Comparison of ENCODE assay signal across 11 cellular contexts in the genomic region with DNA sequence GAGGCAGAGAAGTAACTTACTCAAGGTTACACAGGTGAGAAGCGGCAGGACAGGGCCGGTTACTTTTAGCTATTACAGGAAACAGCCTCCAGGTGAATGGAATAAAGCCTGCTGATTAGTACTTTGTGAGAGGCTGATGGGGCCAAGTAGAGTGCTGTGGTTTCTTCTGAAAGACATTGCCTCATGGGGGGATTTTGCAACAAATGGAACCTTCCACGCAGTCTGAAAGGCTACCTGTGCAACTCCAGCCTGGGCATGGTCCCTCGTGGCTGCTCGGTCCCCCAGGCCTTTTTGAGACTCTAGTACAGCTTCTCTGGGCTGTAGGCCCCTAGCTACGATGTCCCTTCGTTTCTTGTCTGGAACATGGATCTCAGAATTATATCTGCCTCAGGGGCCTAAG. TPM values are rescaled to one million over a fixed set of nuclear protein-coding genes. Genes with fewer than 3 reads are reported as not detected.
DNase-seq lines count a peak whose midpoint lies in the region; ATAC-seq, FAIRE-seq and TF ChIP-seq lines count a peak whose summit lies in the region.
"Had no signal": no experiment of that assay in that cellular context is flagged by ENCODE, and none has a peak within 500 bp of the region (broad histone marks: within the 10 kb centered on the region; RNA-seq: fewer than 3 reads in every experiment).

No MANE protein-coding gene starts in this region.

- ATAC-seq in A549 (no peak), HG03095 (IDR thresholded peaks at IDR 0.05; ENCODE audit: unreplicated experiment) (no peak), GM18498 (IDR thresholded peaks at IDR 0.05; ENCODE audit: unreplicated experiment) (no peak), GM18502 (IDR thresholded peaks at IDR 0.05; ENCODE audit: poor library complexity, unreplicated experiment) (no peak), foreskin keratinocyte (no peak)
- no peak for ATAC-seq in naive thymus-derived CD8-positive, alpha-beta T cell

- H3K36me3 Mint-ChIP-seq in activated naive CD8-positive, alpha-beta T cell: peaks cover 3% of the 10 kb centered on the region
- H3K36me3 Mint-ChIP-seq in naive thymus-derived CD8-positive, alpha-beta T cell: peaks cover 0 to 4% (median 3%) of the 10 kb centered on the region in 3 donors
- H3K36me3 Mint-ChIP-seq: neural progenitor cell had no signal

- H3K4me2 ChIP-seq in A549: peak overlapping the region; percentile 83; the same call in 1 of the 3 replicates
- H3K4me2 ChIP-seq: neural progenitor cell had no signal

- no peaks in the 10 kb centered on the region for H3K27me3 Mint-ChIP-seq in activated naive CD8-positive, alpha-beta T cell
- H3K27me3 Mint-ChIP-seq in naive thymus-derived CD8-positive, alpha-beta T cell: no peaks in the 10 kb centered on the region

- H3K4me1 ChIP-seq in A549 (peaks cover 25% of the 10 kb centered on the region), HEK293 (ENCODE audit: control insufficient read depth, insufficient read depth, low read length) (no peaks in the 10 kb centered on the region), foreskin keratinocyte (no peaks in the 10 kb centered on the region)
- H3K4me1 ChIP-seq: neural progenitor cell had no signal

- no peak for TF ChIP-seq EP300 in A549 (IDR thresholded peaks at IDR 0.05)

- H3K4me1 Mint-ChIP-seq in activated naive CD8-positive, alpha-beta T cell (ENCODE audit: low read depth): peaks cover 55% of the 10 kb centered on the region
- H3K4me1 Mint-ChIP-seq in naive thymus-derived CD8-positive, alpha-beta T cell: peaks cover 28 to 73% (median 61%) of the 10 kb centered on the region in 4 donors

- WGBS in A549 (ENCODE audit: missing lambda C conversion rate): 94% methylated on average over 7 of the region's 7 CpGs

- H3K36me3 ChIP-seq in HEK293 (ENCODE audit: control insufficient read depth in 2 of 2, insufficient read depth in 1 of 2, low read length in 2 of 2): peaks cover 0 to 3% of the 10 kb centered on the region in 2 experiments; a peak in 1 of 3 replicates
- H3K36me3 ChIP-seq: neural progenitor cell, SJSA1 had no signal

- FAIRE-seq in A549 (lab: Jason Lieb, UNC): no peak

- no peaks in the 10 kb centered on the region for H3K27me3 ChIP-seq in foreskin keratinocyte
- H3K27me3 ChIP-seq: SJSA1 had no signal

- TF ChIP-seq RAD21 in A549 (conservative IDR thresholded peaks at IDR 0.05 in 1 of 2, IDR thresholded peaks at IDR 0.05 in 1 of 2): no peak

- no peak for TF ChIP-seq POLR2A in A549 (IDR thresholded peaks at IDR 0.05; ENCODE audit: low read length)

- peak overlapping the region; percentile 91 for H3K4me3 Mint-ChIP-seq in activated naive CD8-positive, alpha-beta T cell
- H3K4me3 Mint-ChIP-seq in naive thymus-derived CD8-positive, alpha-beta T cell: peak overlapping the region; percentile 76 to 96 (median 90)

- no peak for DNase-seq in A549 (ENCODE audit: low read depth in 1 of 2, low spot score in 1 of 2)
- no peak for DNase-seq in naive thymus-derived CD8-positive, alpha-beta T cell
- no peak for DNase-seq in foreskin keratinocyte
- DNase-seq: dermis blood vessel endothelial cell had no signal

- H3K9me3 ChIP-seq in A549 (no peaks in the 10 kb centered on the region), HEK293 (ENCODE audit: control insufficient read depth, insufficient read depth, low read depth, low read length) (no peaks in the 10 kb centered on the region)
- H3K9me3 ChIP-seq: SJSA1 had no signal

- peak overlapping the region; percentile 92 for H3K27ac Mint-ChIP-seq in activated naive CD8-positive, alpha-beta T cell
- peak overlapping the region; percentile 90 to 97 (median 94) for H3K27ac Mint-ChIP-seq in naive thymus-derived CD8-positive, alpha-beta T cell
- H3K27ac Mint-ChIP-seq: neural progenitor cell had no signal

- H3K4me3 ChIP-seq in A549 (no peak overlapping the region), HEK293 (ENCODE audit: low read depth, low read length) (no peak overlapping the region)
- H3K4me3 ChIP-seq: neural progenitor cell, SJSA1 had no signal

- POLR2A ChIA-PET in A549 (lab: Yijun Ruan, JAX): no interaction called here
- POLR2A ChIA-PET in HEK293 (lab: Yijun Ruan, JAX): no interaction called here
- POLR2A ChIA-PET in naive thymus-derived CD8-positive, alpha-beta T cell (lab: Charles Lee): interaction anchor here (1.0 to 5.6 kb wide), 4 partner anchors 9 to 25 kb away, joined by 4 to 105 read pairs (median 40); partner anchors contain the start of gene ATP6V1G1

- CTCF ChIA-PET in A549 (lab: Yijun Ruan, JAX) (interaction anchor here (0.9 to 3.0 kb wide), 6 partner anchors 16 to 207 kb away, joined by 3 to 7 read pairs (median 5); no protein-coding TSS in a partner anchor), HEK293 (lab: Yijun Ruan, JAX) (interaction anchor here (0.5 to 0.9 kb wide), 2 partner anchors 41 to 121 kb away, joined by 3 to 7 read pairs; no protein-coding TSS in a partner anchor)

- H3K27ac ChIP-seq in A549 (no peak overlapping the region), HEK293 (ENCODE audit: extremely low read depth, low read depth, low read length) (no peak overlapping the region), foreskin keratinocyte (no peak overlapping the region)
- H3K27ac ChIP-seq: neural progenitor cell, SJSA1 had no signal

- no peaks in the 10 kb centered on the region for H3K9me3 Mint-ChIP-seq in activated naive CD8-positive, alpha-beta T cell (ENCODE audit: low read depth)
- no peaks in the 10 kb centered on the region for H3K9me3 Mint-ChIP-seq in naive thymus-derived CD8-positive, alpha-beta T cell
- H3K9me3 Mint-ChIP-seq: neural progenitor cell had no signal

- TF ChIP-seq CTCF in A549 (IDR thresholded peaks at IDR 0.05): no peak
- no peak for TF ChIP-seq CTCF in HEK293 (tag by site-specific recombination; IDR thresholded peaks at IDR 0.05)
- TF ChIP-seq CTCF in foreskin keratinocyte (conservative IDR thresholded peaks at IDR 0.05): no peak

TF ChIP-seq in A549, 52 proteins besides CTCF, POLR2A, EP300 and RAD21 (continues in another document):
- TF ChIP-seq CHD4 (IDR thresholded peaks at IDR 0.05; ENCODE audit: borderline replicate concordance) (no peak), TFCP2L1 (CRISPR knock-in tag; IDR thresholded peaks at IDR 0.05) (no peak), ESRRA (IDR thresholded peaks at IDR 0.05; ENCODE audit: borderline replicate concordance, low read length) (no peak), MAFK (IDR thresholded peaks at IDR 0.05; ENCODE audit: partially characterized antibody) (no peak), JUN (IDR thresholded peaks at IDR 0.05) (no peak), NR3C1 (IDR thresholded peaks at IDR 0.05) (no peak), JUNB (IDR thresholded peaks at IDR 0.05) (no peak), MAZ (IDR thresholded peaks at IDR 0.05; ENCODE audit: borderline replicate concordance, low read depth, low read length) (no peak), MAX (IDR thresholded peaks at IDR 0.05) (no peak)

RNA-seq across cellular contexts. Expression of gene TMEM268, which starts 2.0 kb away (rescaled TPM):
- 29.9 and 32.1 TPM in 2 replicates for polyA plus RNA-seq in A549 (2011; rRNA removed)
- 8.3 and 11.4 TPM in 2 replicates for polyA plus RNA-seq in A549 (2012; cell fraction: cytosol; rRNA removed)
- polyA plus RNA-seq in A549 (2012; cell fraction: nucleus; rRNA removed): 6.9 and 9.0 TPM in 2 replicates
- 8.4 to 9.5 TPM (median 9.0 TPM) in 3 replicates for polyA plus RNA-seq in A549 (2017; fragmentation: RNase III; extraction: RNeasy Plus Mini Kit Qiagen cat#74134 plus additional on column Dnase treatment)
- 28.3 and 35.3 TPM in 2 replicates for polyA minus RNA-seq in A549 (2011; rRNA and poly(A)+ RNA removed)
- total RNA-seq in naive thymus-derived CD8-positive, alpha-beta T cell: 10 to 100 TPM; 25.2 to 28.3 TPM
- 10 to 100 TPM in 1 of 3 donors, 1 to 10 TPM in 2; 6.5 to 16.6 (median 8.0) TPM for polyA plus RNA-seq in naive thymus-derived CD8-positive, alpha-beta T cell
- 7.2 and 8.7 TPM in 2 replicates for total RNA-seq in foreskin keratinocyte
- polyA plus RNA-seq in foreskin keratinocyte: 2.9 and 3.0 TPM in 2 replicates

RNA-seq across cellular contexts. Expression of gene ATP6V1G1, which starts 25.5 kb away (rescaled TPM):
- polyA plus RNA-seq in A549 (2011; rRNA removed) (143 and 168 TPM in 2 replicates), A549 (2017; fragmentation: RNase III; extraction: RNeasy Plus Mini Kit Qiagen cat#74134 plus additional on column Dnase treatment) (96.7 to 115 TPM (median 111 TPM) in 3 replicates), foreskin keratinocyte (102 and 110 TPM in 2 replicates)
- polyA plus RNA-seq in A549 (2012; cell fraction: cytosol; rRNA removed): 65.5 and 79.0 TPM in 2 replicates
- 17.6 and 34.1 TPM in 2 replicates for polyA plus RNA-seq in A549 (2012; cell fraction: nucleus; rRNA removed)
- polyA minus RNA-seq in A549 (2011; rRNA and poly(A)+ RNA removed): 22.3 and 24.8 TPM in 2 replicates
- 100 to 1,000 TPM; 165 to 170 TPM for total RNA-seq in naive thymus-derived CD8-positive, alpha-beta T cell
- 100 to 1,000 TPM; 298 to 381 (median 349) TPM for polyA plus RNA-seq in naive thymus-derived CD8-positive, alpha-beta T cell
- 108 and 128 TPM in 2 replicates for total RNA-seq in foreskin keratinocyte

RNA-seq across cellular contexts. Expression of gene TEX53, which starts 44.5 kb away (rescaled TPM):
- not detected in 2 replicates for polyA plus RNA-seq in A549 (2011; rRNA removed)
- not detected in 2 replicates for polyA plus RNA-seq in A549 (2012; cell fraction: cytosol; rRNA removed)
- polyA plus RNA-seq in A549 (2012; cell fraction: nucleus; rRNA removed): not detected in 2 replicates
- not detected in 3 replicates for polyA plus RNA-seq in A549 (2017; fragmentation: RNase III; extraction: RNeasy Plus Mini Kit Qiagen cat#74134 plus additional on column Dnase treatment)
- not detected in 2 replicates for polyA minus RNA-seq in A549 (2011; rRNA and poly(A)+ RNA removed)
- total RNA-seq in naive thymus-derived CD8-positive, alpha-beta T cell: not detected
- not detected for polyA plus RNA-seq in naive thymus-derived CD8-positive, alpha-beta T cell
- not detected in 2 replicates for total RNA-seq in foreskin keratinocyte
- not detected in 2 replicates for polyA plus RNA-seq in foreskin keratinocyte
- total RNA-seq: dermis blood vessel endothelial cell, SJSA1 had no signal
